1 cellular context compared by ENCODE assay signal in genomic region chr7:76511911-76512885, GRCh38.
TF ChIP-seq lines count a peak whose summit lies in the region.
"Not testable (repeated sequence)": the region's sequence is repeated elsewhere in the genome, so short reads cannot be mapped to it uniquely, and the experiment has no call there.

No MANE protein-coding gene starts in this region.

TF ChIP-seq in HepG2, 621 proteins besides CTCF, POLR2A, EP300 and RAD21:
- TF ChIP-seq RXRB (CRISPR knock-in tag; IDR thresholded peaks at IDR 0.05; ENCODE audit: borderline replicate concordance) (peak; percentile 44; the same call in 1 of the 2 replicates), ZNF143 (CRISPR knock-in tag; IDR thresholded peaks at IDR 0.05) (peak; percentile 70), PHF8 (CRISPR knock-in tag; IDR thresholded peaks at IDR 0.05) (0 out of 2 replicates have a peak, but pooled peaks have one; percentile 26), PPARG (CRISPR knock-in tag; conservative IDR thresholded peaks at IDR 0.05) (peak; percentile 74), ZFY (CRISPR knock-in tag; IDR thresholded peaks at IDR 0.05) (peak; percentile 19; the same call in 1 of the 2 replicates), NR2F6 (CRISPR knock-in tag; IDR thresholded peaks at IDR 0.05) (peak; percentile 24; the same call in 1 of the 2 replicates), SAP130 (CRISPR knock-in tag; IDR thresholded peaks at IDR 0.05; ENCODE audit: low read depth) (peak; percentile 53), RXRA (CRISPR knock-in tag; IDR thresholded peaks at IDR 0.05) (0 out of 2 replicates have a peak, but pooled peaks have one; percentile 31)
- TF ChIP-seq NR2F6 (IDR thresholded peaks at IDR 0.05) = not testable (repeated sequence)
